Comparison of ENCODE assay signal across 1 cellular context in the genomic region with DNA sequence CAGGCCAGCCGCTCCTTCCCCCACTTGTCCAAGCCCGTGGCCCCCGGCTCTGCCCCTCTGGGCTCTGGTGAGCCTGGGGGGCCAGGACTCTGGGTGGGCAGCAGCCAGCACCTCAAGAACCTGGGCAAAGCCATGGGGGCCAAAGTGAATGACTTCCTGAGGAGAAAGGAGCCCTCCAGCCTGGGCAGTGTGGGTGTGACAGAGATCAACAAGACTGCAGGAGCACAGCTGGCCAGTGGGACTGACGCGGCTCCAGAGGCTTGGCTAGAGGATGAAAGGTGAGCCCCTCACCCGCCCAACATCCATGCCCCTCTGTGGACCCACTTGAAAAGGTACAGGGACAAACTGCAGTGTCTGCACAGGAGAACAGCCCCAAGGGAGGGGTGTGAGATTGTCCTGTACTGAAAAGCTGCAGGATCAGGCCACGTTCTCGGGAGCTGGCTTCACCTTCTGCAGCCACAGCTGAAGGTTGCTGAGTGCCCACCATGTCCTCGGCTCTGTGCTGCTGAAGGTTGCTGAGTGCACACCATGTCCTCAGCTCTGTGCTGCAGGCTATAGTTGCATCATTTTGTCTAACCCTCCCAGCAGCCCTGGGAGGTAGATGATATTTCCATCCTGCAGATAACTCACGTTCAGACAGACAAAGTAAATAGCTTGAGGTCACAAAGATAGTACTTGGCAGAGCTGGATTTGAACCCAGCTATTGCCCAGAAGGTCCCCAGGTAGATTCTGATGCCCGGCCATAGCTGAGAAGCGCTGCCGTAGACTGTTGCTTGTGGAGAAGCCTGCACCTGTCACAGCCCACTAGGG.
TF ChIP-seq lines count a peak whose summit lies in the region.

No MANE protein-coding gene starts in this region.

TF ChIP-seq in K562, 482 proteins besides CTCF, POLR2A, EP300 and RAD21:
- TF ChIP-seq, protein P1, sequence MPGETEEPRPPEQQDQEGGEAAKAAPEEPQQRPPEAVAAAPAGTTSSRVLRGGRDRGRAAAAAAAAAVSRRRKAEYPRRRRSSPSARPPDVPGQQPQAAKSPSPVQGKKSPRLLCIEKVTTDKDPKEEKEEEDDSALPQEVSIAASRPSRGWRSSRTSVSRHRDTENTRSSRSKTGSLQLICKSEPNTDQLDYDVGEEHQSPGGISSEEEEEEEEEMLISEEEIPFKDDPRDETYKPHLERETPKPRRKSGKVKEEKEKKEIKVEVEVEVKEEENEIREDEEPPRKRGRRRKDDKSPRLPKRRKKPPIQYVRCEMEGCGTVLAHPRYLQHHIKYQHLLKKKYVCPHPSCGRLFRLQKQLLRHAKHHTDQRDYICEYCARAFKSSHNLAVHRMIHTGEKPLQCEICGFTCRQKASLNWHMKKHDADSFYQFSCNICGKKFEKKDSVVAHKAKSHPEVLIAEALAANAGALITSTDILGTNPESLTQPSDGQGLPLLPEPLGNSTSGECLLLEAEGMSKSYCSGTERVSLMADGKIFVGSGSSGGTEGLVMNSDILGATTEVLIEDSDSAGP (CRISPR knock-in tag; IDR thresholded peaks at IDR 0.05), result no peak
- TF ChIP-seq TEAD2 (tag; IDR thresholded peaks at IDR 0.05) (no peak), KDM1A (IDR thresholded peaks at IDR 0.05) (no peak), NR3C1 (CRISPR knock-in tag; IDR thresholded peaks at IDR 0.05) (no peak), ZNF785 (CRISPR knock-in tag; IDR thresholded peaks at IDR 0.05) (no peak), CHD4 (IDR thresholded peaks at IDR 0.05; ENCODE audit: insufficient read depth, insufficient replicate concordance, low read depth, low read length, poor library complexity, severe bottlenecking) (no peak), CEBPG (CRISPR knock-in tag; IDR thresholded peaks at IDR 0.05) (peak; percentile 64), CEBPG (tag; conservative IDR thresholded peaks at IDR 0.05 in 1 of 2, IDR thresholded peaks at IDR 0.05 in 1 of 2) (peak in 1 of 2 experiments; percentile 54; a peak in 2 of 4 replicates), SIN3B (IDR thresholded peaks at IDR 0.05; ENCODE audit: low read depth) (no peak), ZNF165 (CRISPR knock-in tag; IDR thresholded peaks at IDR 0.05; ENCODE audit: borderline replicate concordance) (no peak), HNRNPH1 (optimal IDR thresholded peaks at IDR 0.05; ENCODE audit: low read depth, low read length) (no peak), ETV5 (CRISPR knock-in tag; IDR thresholded peaks at IDR 0.05; ENCODE audit: low read depth) (0 out of 2 replicates have a peak, but pooled peaks have one; percentile 36), CBFA2T3 (IDR thresholded peaks at IDR 0.05) (0 out of 2 replicates have a peak, but pooled peaks have one; percentile 17), MCM7 (IDR thresholded peaks at IDR 0.05) (no peak), CXXC5 (CRISPR knock-in tag; IDR thresholded peaks at IDR 0.05) (0 out of 2 replicates have a peak, but pooled peaks have one; percentile 31), RBFOX2 (IDR thresholded peaks at IDR 0.05; ENCODE audit: low read depth, low read length) (0 out of 2 replicates have a peak, but pooled peaks have one; percentile 21), RFX5 (IDR thresholded peaks at IDR 0.05; ENCODE audit: low read depth, low read length) (no peak), ZC3H11A (IDR thresholded peaks at IDR 0.05; ENCODE audit: low read depth, low read length) (no peak), RCOR1 (IDR thresholded peaks at IDR 0.05; ENCODE audit: borderline replicate concordance in 1 of 2, low read depth in 2 of 2, low read length in 2 of 2) (peak in 1 of 2 experiments; percentile 49; a peak in 1 of 4 replicates), TBP (optimal IDR thresholded peaks at IDR 0.05; ENCODE audit: low read depth, low read length) (no peak), ATF1 (CRISPR knock-in tag; IDR thresholded peaks at IDR 0.05) (no peak), ATF1 (tag; IDR thresholded peaks at IDR 0.05) (no peak), TCF3 (CRISPR knock-in tag; IDR thresholded peaks at IDR 0.05) (peak; percentile 54), JUND (IDR thresholded peaks at IDR 0.05; ENCODE audit: borderline replicate concordance, low read depth, low read length) (0 out of 2 replicates have a peak, but pooled peaks have one; percentile 6), JUND (tag; IDR thresholded peaks at IDR 0.05; ENCODE audit: borderline replicate concordance, low read depth, low read length) (no peak), TOE1 (IDR thresholded peaks at IDR 0.05; ENCODE audit: borderline replicate concordance) (no peak), TOE1 (CRISPR knock-in tag; IDR thresholded peaks at IDR 0.05; ENCODE audit: borderline replicate concordance, low read depth) (no peak)
- TF ChIP-seq, protein P2, sequence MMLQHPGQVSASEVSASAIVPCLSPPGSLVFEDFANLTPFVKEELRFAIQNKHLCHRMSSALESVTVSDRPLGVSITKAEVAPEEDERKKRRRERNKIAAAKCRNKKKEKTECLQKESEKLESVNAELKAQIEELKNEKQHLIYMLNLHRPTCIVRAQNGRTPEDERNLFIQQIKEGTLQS (IDR thresholded peaks at IDR 0.05), result peak; percentile 63
- TF ChIP-seq, protein P2 (CRISPR knock-in tag; conservative IDR thresholded peaks at IDR 0.05), result no peak
- TF ChIP-seq, protein P3, sequence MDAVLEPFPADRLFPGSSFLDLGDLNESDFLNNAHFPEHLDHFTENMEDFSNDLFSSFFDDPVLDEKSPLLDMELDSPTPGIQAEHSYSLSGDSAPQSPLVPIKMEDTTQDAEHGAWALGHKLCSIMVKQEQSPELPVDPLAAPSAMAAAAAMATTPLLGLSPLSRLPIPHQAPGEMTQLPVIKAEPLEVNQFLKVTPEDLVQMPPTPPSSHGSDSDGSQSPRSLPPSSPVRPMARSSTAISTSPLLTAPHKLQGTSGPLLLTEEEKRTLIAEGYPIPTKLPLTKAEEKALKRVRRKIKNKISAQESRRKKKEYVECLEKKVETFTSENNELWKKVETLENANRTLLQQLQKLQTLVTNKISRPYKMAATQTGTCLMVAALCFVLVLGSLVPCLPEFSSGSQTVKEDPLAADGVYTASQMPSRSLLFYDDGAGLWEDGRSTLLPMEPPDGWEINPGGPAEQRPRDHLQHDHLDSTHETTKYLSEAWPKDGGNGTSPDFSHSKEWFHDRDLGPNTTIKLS (IDR thresholded peaks at IDR 0.05; ENCODE audit: borderline replicate concordance, low read depth), result no peak
- TF ChIP-seq, protein P4, sequence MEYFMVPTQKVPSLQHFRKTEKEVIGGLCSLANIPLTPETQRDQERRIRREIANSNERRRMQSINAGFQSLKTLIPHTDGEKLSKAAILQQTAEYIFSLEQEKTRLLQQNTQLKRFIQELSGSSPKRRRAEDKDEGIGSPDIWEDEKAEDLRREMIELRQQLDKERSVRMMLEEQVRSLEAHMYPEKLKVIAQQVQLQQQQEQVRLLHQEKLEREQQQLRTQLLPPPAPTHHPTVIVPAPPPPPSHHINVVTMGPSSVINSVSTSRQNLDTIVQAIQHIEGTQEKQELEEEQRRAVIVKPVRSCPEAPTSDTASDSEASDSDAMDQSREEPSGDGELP (CRISPR knock-in tag; IDR thresholded peaks at IDR 0.05; ENCODE audit: borderline replicate concordance), result peak; percentile 28; the same call in 1 of the 2 replicates
- TF ChIP-seq, protein P5, sequence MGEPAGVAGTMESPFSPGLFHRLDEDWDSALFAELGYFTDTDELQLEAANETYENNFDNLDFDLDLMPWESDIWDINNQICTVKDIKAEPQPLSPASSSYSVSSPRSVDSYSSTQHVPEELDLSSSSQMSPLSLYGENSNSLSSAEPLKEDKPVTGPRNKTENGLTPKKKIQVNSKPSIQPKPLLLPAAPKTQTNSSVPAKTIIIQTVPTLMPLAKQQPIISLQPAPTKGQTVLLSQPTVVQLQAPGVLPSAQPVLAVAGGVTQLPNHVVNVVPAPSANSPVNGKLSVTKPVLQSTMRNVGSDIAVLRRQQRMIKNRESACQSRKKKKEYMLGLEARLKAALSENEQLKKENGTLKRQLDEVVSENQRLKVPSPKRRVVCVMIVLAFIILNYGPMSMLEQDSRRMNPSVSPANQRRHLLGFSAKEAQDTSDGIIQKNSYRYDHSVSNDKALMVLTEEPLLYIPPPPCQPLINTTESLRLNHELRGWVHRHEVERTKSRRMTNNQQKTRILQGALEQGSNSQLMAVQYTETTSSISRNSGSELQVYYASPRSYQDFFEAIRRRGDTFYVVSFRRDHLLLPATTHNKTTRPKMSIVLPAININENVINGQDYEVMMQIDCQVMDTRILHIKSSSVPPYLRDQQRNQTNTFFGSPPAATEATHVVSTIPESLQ (CRISPR knock-in tag; IDR thresholded peaks at IDR 0.05), result 0 out of 2 replicates have a peak, but pooled peaks have one; percentile 29
- TF ChIP-seq, protein P6, sequence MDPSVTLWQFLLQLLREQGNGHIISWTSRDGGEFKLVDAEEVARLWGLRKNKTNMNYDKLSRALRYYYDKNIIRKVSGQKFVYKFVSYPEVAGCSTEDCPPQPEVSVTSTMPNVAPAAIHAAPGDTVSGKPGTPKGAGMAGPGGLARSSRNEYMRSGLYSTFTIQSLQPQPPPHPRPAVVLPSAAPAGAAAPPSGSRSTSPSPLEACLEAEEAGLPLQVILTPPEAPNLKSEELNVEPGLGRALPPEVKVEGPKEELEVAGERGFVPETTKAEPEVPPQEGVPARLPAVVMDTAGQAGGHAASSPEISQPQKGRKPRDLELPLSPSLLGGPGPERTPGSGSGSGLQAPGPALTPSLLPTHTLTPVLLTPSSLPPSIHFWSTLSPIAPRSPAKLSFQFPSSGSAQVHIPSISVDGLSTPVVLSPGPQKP (CRISPR knock-in tag; IDR thresholded peaks at IDR 0.05), result no peak
